Comparison of ENCODE assay signal across 8 cellular contexts in genomic region chr12:79935021-79935623, GRCh38. TPM values are rescaled to one million over a fixed set of nuclear protein-coding genes. Genes with fewer than 3 reads are reported as not detected.
DNase-seq lines count a peak whose midpoint lies in the region; ATAC-seq and TF ChIP-seq lines count a peak whose summit lies in the region.

Gene PPP1R12A (minus strand): TSS chr12:79935097. CDS start chr12:79934931, 166 bp downstream.

- peak within 1 kb of the TSS; percentile 91 for H3K9ac ChIP-seq in PC-3 (ENCODE audit: low read length)
- H3K9ac ChIP-seq in mucosa of rectum (ENCODE audit: low read depth in 1 of 2, low read length in 2 of 2) = peak within 1 kb of the TSS; percentile 94 to 98

- H2AFZ ChIP-seq in PC-3 (ENCODE audit: low read length) = peak within 1 kb of the TSS; percentile 93

- H3K27me3 ChIP-seq in PC-3 (ENCODE audit: low read length) (no peaks in the 10 kb centered on the region), mucosa of rectum (ENCODE audit: control insufficient read depth in 2 of 2, insufficient read depth in 2 of 2, low read length in 2 of 2) (no peaks in the 10 kb centered on the region)

- TF ChIP-seq RAD21 in Ishikawa (IDR thresholded peaks at IDR 0.05; ENCODE audit: low read depth) = no peak

- intact Hi-C loops in PC-3 (cut with micrococcal nuclease) = loop anchor here (1.0 to 10.0 kb wide), 7 partner anchors 48 to 510 kb away; no protein-coding TSS in a partner anchor

- H4K20me1 ChIP-seq in PC-3 (ENCODE audit: low read length) = peaks cover 25% of the 10 kb centered on the region

- TF ChIP-seq CTCF in PC-3 (conservative IDR thresholded peaks at IDR 0.05; ENCODE audit: low read depth, low read length) = no peak
- no peak for TF ChIP-seq CTCF in epithelial cell of proximal tubule (conservative IDR thresholded peaks at IDR 0.05; ENCODE audit: low read depth, low read length)

- ATAC-seq in GM21576 (IDR thresholded peaks at IDR 0.05; ENCODE audit: unreplicated experiment) (peak; percentile 87), PC-3 (peak; percentile 88)

- POLR2A ChIA-PET in PC-3 (lab: Charles Lee; ENCODE audit: unreplicated experiment) = interaction anchor here (0.6 kb wide), 1 partner anchor 111 kb away, joined by 6 read pairs; no protein-coding TSS in a partner anchor

- no peaks in the 10 kb centered on the region for H3F3A ChIP-seq in PC-3 (ENCODE audit: low read length, unreplicated experiment)

- CTCF ChIA-PET in PC-3 (lab: Charles Lee) = no interaction called here

- peak within 1 kb of the TSS; percentile 95 for H3K4me3 ChIP-seq in PC-3 (ENCODE audit: low read length)
- peak within 1 kb of the TSS; percentile 88 for H3K4me3 ChIP-seq in epithelial cell of proximal tubule (ENCODE audit: low read depth, low read length)
- H3K4me3 ChIP-seq in mucosa of rectum (ENCODE audit: low read length in 2 of 2) = peak within 1 kb of the TSS; percentile 84 to 96

- BruUV-seq in PC-3 (replicated peaks; lab: Mats Ljungman, UMichigan) = no TSS peak

- H3K4me1 ChIP-seq in PC-3 (ENCODE audit: insufficient read depth, low read length) = peaks cover 19% of the 10 kb centered on the region
- peaks cover 6 to 8% of the 10 kb centered on the region in 2 donors for H3K4me1 ChIP-seq in mucosa of rectum (ENCODE audit: control insufficient read depth in 2 of 2, insufficient read depth in 2 of 2, low read length in 2 of 2)

- no peaks in the 10 kb centered on the region for H3K9me3 ChIP-seq in PC-3 (ENCODE audit: low read length)
- H3K9me3 ChIP-seq in mucosa of rectum (ENCODE audit: control insufficient read depth in 2 of 2, low read length in 2 of 2) = no peaks in the 10 kb centered on the region

- DNase-seq in DMS153 (lab: John Stamatoyannopoulos, UW) (peak; percentile 95), PC-3 (peak; percentile 98), epithelial cell of proximal tubule (ENCODE audit: low read depth) (peak; percentile 48)
- DNase-seq in activated T-cell treated with anti-CD3 and anti-CD28 coated beads, Interleukin-2, amount 50 U/mL, for 1 hour = peak; percentile 92
- peak; percentile 95 for DNase-seq in stimulated activated CD8-positive, alpha-beta memory T cell treated with anti-CD3 and anti-CD28 coated beads, Interleukin-4, amount 100 ng/mL, for 48 hours

- H3K4me2 ChIP-seq in PC-3 (ENCODE audit: low read length) = peak within 1 kb of the TSS; percentile 92

- H3K79me2 ChIP-seq in PC-3 (ENCODE audit: low read length) = peaks cover 65% of the 10 kb centered on the region

- TF ChIP-seq EP300 in Ishikawa (IDR thresholded peaks at IDR 0.05; ENCODE audit: borderline replicate concordance) = no peak; the same call in 1 of the 2 replicates

- no peaks in the 10 kb centered on the region for H3K9me2 ChIP-seq in PC-3 (replicated peaks; ENCODE audit: low read length)

- H3K36me3 ChIP-seq in PC-3 (ENCODE audit: low read depth, low read length) (no peaks in the 10 kb centered on the region), mucosa of rectum (ENCODE audit: control insufficient read depth in 2 of 2, insufficient read depth in 2 of 2, low read length in 2 of 2) (no peaks in the 10 kb centered on the region)

- H3K27ac ChIP-seq in PC-3 (ENCODE audit: low read length) (peak within 1 kb of the TSS; percentile 73), mucosa of rectum (ENCODE audit: low read depth in 2 of 2, low read length in 2 of 2) (peak within 1 kb of the TSS; percentile 96)

TF ChIP-seq in Ishikawa, 13 proteins besides CTCF, POLR2A, EP300 and RAD21:
- TF ChIP-seq TCF12 (IDR thresholded peaks at IDR 0.05; ENCODE audit: low read depth) (peak; percentile 65; the same call in 1 of the 2 replicates), TAF1 (IDR thresholded peaks at IDR 0.05; ENCODE audit: low read depth) (peak; percentile 86), ZBTB7A (IDR thresholded peaks at IDR 0.05; ENCODE audit: low read depth) (no peak), REST (IDR thresholded peaks at IDR 0.05; ENCODE audit: low read depth) (no peak), YY1 (IDR thresholded peaks at IDR 0.05; ENCODE audit: low read depth) (no peak), USF1 (IDR thresholded peaks at IDR 0.05) (no peak), CEBPB (IDR thresholded peaks at IDR 0.05) (no peak), TEAD4 (IDR thresholded peaks at IDR 0.05) (0 out of 2 replicates have a peak, but pooled peaks have one; percentile 13), NFIC (IDR thresholded peaks at IDR 0.05) (peak; percentile 30), MAX (IDR thresholded peaks at IDR 0.05) (no peak), EGR1 (IDR thresholded peaks at IDR 0.05) (no peak), FOXM1 (IDR thresholded peaks at IDR 0.05; ENCODE audit: borderline replicate concordance, low read depth) (peak; percentile 79; the same call in 1 of the 2 replicates), CREB1 (IDR thresholded peaks at IDR 0.05; ENCODE audit: low read depth) (no peak; the same call in 1 of the 2 replicates)

RNA-seq across cellular contexts. Expression of gene PPP1R12A, which starts in this region (rescaled TPM):
- 43.2 and 67.5 TPM in 2 replicates for total RNA-seq in PC-3 (2014; rRNA removed)
- total RNA-seq in epithelial cell of proximal tubule = 35.5 and 66.0 TPM in 2 replicates

Comparison
In these comparisons a context has a peak if more than half of its experiments do, and no peak if none do; other contexts are left out.
1. Peak in every context shown above with its lines: DNase-seq, ATAC-seq, H3K4me3 ChIP-seq and H3K27ac ChIP-seq.
2. DNase-seq: peak in every context shown above with its lines; median percentile 98 in PC-3; 95 in DMS153; 95 in stimulated activated CD8-positive, alpha-beta memory T cell treated with anti-CD3 and anti-CD28 coated beads, Interleukin-4, amount 100 ng/mL, for 48 hours; 92 in activated T-cell treated with anti-CD3 and anti-CD28 coated beads, Interleukin-2, amount 50 U/mL, for 1 hour; 48 in epithelial cell of proximal tubule.